21 cellular contexts compared by ENCODE assay signal in genomic region chr14:103890052-103890371, GRCh38. TPM values are rescaled to one million over a fixed set of nuclear protein-coding genes. Genes with fewer than 3 reads are reported as not detected.
"Had no signal": no experiment of that assay in that cellular context is flagged by ENCODE, and none has a peak within 500 bp of the region (broad histone marks: within the 10 kb centered on the region; RNA-seq: fewer than 3 reads in every experiment).

No MANE protein-coding gene starts in this region.

- H3K4me3 Mint-ChIP-seq: activated CD8-positive, alpha-beta T cell treated with anti-CD3 and anti-CD28 coated beads for 36 hours; activated naive CD8-positive, alpha-beta T cell treated with anti-CD3 and anti-CD28 coated beads, Interleukin-2, amount 50 U/mL, for 24 hours; naive thymus-derived CD4-positive, alpha-beta T cell; stimulated activated effector memory CD8-positive, alpha-beta T cell treated with anti-CD3 and anti-CD28 coated beads, Interleukin-12 subunit alpha, Interleukin-12 subunit beta, amount 100 ng/mL, for 72 hours had no signal

- H3K9me3 Mint-ChIP-seq: activated CD8-positive, alpha-beta T cell treated with anti-CD3 and anti-CD28 coated beads for 36 hours; activated naive CD8-positive, alpha-beta T cell treated with anti-CD3 and anti-CD28 coated beads, Interleukin-2, amount 50 U/mL, for 24 hours; naive thymus-derived CD4-positive, alpha-beta T cell; stimulated activated effector memory CD8-positive, alpha-beta T cell treated with anti-CD3 and anti-CD28 coated beads, Interleukin-12 subunit alpha, Interleukin-12 subunit beta, amount 100 ng/mL, for 72 hours had no signal

- ATAC-seq: activated CD8-positive, alpha-beta T cell treated with anti-CD3 and anti-CD28 coated beads for 36 hours; activated naive CD8-positive, alpha-beta T cell treated with anti-CD3 and anti-CD28 coated beads, Interleukin-2, amount 50 U/mL, for 24 hours; gastrocnemius medialis; naive thymus-derived CD4-positive, alpha-beta T cell; stimulated activated effector memory CD8-positive, alpha-beta T cell treated with anti-CD3 and anti-CD28 coated beads, Interleukin-12 subunit alpha, Interleukin-12 subunit beta, amount 100 ng/mL, for 72 hours had no signal

- H3K27me3 ChIP-seq: ascending aorta, cardiac muscle cell, gastrocnemius medialis, heart right ventricle, vagina had no signal

- H3K36me3 ChIP-seq: ascending aorta, cardiac muscle cell, gastrocnemius medialis, heart right ventricle, tibial artery, vagina had no signal

- DNase-seq: activated CD4-positive, alpha-beta T cell treated with anti-CD3 and anti-CD28 coated beads for 4 hours; activated CD8-positive, alpha-beta memory T cell treated with anti-CD3 and anti-CD28 coated beads, Interleukin-2, amount 50 U/mL, for 48 hours; activated CD8-positive, alpha-beta T cell treated with anti-CD3 and anti-CD28 coated beads for 36 hours; activated naive CD4-positive, alpha-beta T cell treated with Interleukin-2 at 50 U/mL for 16 hours; activated naive CD8-positive, alpha-beta T cell treated with anti-CD3 and anti-CD28 coated beads, Interleukin-2, amount 50 U/mL, for 24 hours; effector memory CD4-positive, alpha-beta T cell; gastrocnemius medialis; kidney; left ventricle myocardium superior; naive thymus-derived CD4-positive, alpha-beta T cell; nucleus accumbens; psoas muscle; tibial artery had no signal

- H3K27ac Mint-ChIP-seq: activated CD8-positive, alpha-beta T cell treated with anti-CD3 and anti-CD28 coated beads for 36 hours; activated naive CD8-positive, alpha-beta T cell treated with anti-CD3 and anti-CD28 coated beads, Interleukin-2, amount 50 U/mL, for 24 hours; naive thymus-derived CD4-positive, alpha-beta T cell; stimulated activated effector memory CD8-positive, alpha-beta T cell treated with anti-CD3 and anti-CD28 coated beads, Interleukin-12 subunit alpha, Interleukin-12 subunit beta, amount 100 ng/mL, for 72 hours had no signal

- FAIRE-seq: kidney had no signal

- H3K4me3 ChIP-seq: ascending aorta, cardiac muscle cell, gastrocnemius medialis, heart right ventricle, tibial artery, vagina had no signal

- H3K36me3 Mint-ChIP-seq: naive thymus-derived CD4-positive, alpha-beta T cell; stimulated activated effector memory CD8-positive, alpha-beta T cell treated with anti-CD3 and anti-CD28 coated beads, Interleukin-12 subunit alpha, Interleukin-12 subunit beta, amount 100 ng/mL, for 72 hours had no signal

- H3K27ac ChIP-seq: ascending aorta, cardiac muscle cell, psoas muscle, tibial artery, vagina had no signal

- H3K4me1 Mint-ChIP-seq: activated naive CD8-positive, alpha-beta T cell treated with anti-CD3 and anti-CD28 coated beads, Interleukin-2, amount 50 U/mL, for 24 hours; naive thymus-derived CD4-positive, alpha-beta T cell; stimulated activated effector memory CD8-positive, alpha-beta T cell treated with anti-CD3 and anti-CD28 coated beads, Interleukin-12 subunit alpha, Interleukin-12 subunit beta, amount 100 ng/mL, for 72 hours had no signal

- H3K9me3 ChIP-seq: ascending aorta, gastrocnemius medialis, heart right ventricle, psoas muscle, tibial artery, vagina had no signal

- H3K27me3 Mint-ChIP-seq: activated CD8-positive, alpha-beta T cell treated with anti-CD3 and anti-CD28 coated beads for 36 hours; activated naive CD8-positive, alpha-beta T cell treated with anti-CD3 and anti-CD28 coated beads, Interleukin-2, amount 50 U/mL, for 24 hours; naive thymus-derived CD4-positive, alpha-beta T cell had no signal

- H3K4me1 ChIP-seq: ascending aorta, psoas muscle had no signal

RNA-seq across cellular contexts. Expression of gene TDRD9, which starts 38.2 kb away (rescaled TPM):
- total RNA-seq: cardiac muscle cell; T-helper 1 cell treated with Interleukin-12 subunit alpha and Interleukin-12 subunit beta and Interleukin-4 antibody, amounts not matched to agents 30 ng/mL and 1 ng/mL, for 36 hours had no signal

RNA-seq across cellular contexts. Expression of gene RD3L, which starts 52.3 kb away (rescaled TPM):
- total RNA-seq: activated CD8-positive, alpha-beta T cell treated with anti-CD3 and anti-CD28 coated beads for 36 hours; ascending aorta; gastrocnemius medialis; kidney; mesenteric fat pad; naive thymus-derived CD4-positive, alpha-beta T cell; psoas muscle; skeletal muscle tissue; T-helper 1 cell treated with Interleukin-12 subunit alpha and Interleukin-12 subunit beta and Interleukin-4 antibody, amounts not matched to agents 30 ng/mL and 1 ng/mL, for 36 hours; vagina had no signal
- polyA plus RNA-seq: naive thymus-derived CD4-positive, alpha-beta T cell; psoas muscle had no signal
